19 cellular contexts compared by ENCODE assay signal in genomic region chr12:105419606-105420005, GRCh38.
"Had no signal": no experiment of that assay in that cellular context is flagged by ENCODE, and none has a peak within 500 bp of the region (broad histone marks: within the 10 kb centered on the region; RNA-seq: fewer than 3 reads in every experiment).

No MANE protein-coding gene starts in this region.

- H3K27ac Mint-ChIP-seq: activated naive CD8-positive, alpha-beta T cell treated with anti-CD3 and anti-CD28 coated beads, Interleukin-2, amount 10 ng/mL, durations not matched to agents 7 days and 5 days; activated T-helper 1 cell treated with anti-CD3 and anti-CD28 coated beads, Interleukin-12 subunit alpha, Interleukin-12 subunit beta, Interleukin-2, Interleukin-4 antibody, amounts not matched to agents 30 ng/mL and 10 ng/mL and 1 ng/mL, durations not matched to agents 14 hours and 24 hours and 36 hours; dendritic cell treated with granulocyte-macrophage colony-stimulating factor and Interleukin-4, amounts not matched to agents 40 ng/mL and 50 ng/mL, for 4 days; natural killer cell treated with Interleukin-12 subunit alpha and Interleukin-12 subunit beta and Interleukin-15 and Interleukin-18, amount 100 ng/mL, for 72 hours; stimulated activated naive CD8-positive, alpha-beta T cell treated with anti-CD3 and anti-CD28 coated beads, Interleukin-15, Interleukin-2, amounts not matched to agents 100 ng/mL and 50 ng/mL, for 24 hours; T-helper 17 cell had no signal

- H3K27ac ChIP-seq: left ventricle myocardium inferior, prostate gland, spleen, suprapubic skin had no signal

- H3K4me3 ChIP-seq: left ventricle myocardium inferior, prostate gland, spleen, suprapubic skin had no signal

- DNase-seq: activated CD4-positive, alpha-beta T cell treated with anti-CD3 and anti-CD28 coated beads, Interleukin-2, amount 50 U/mL, for 1 hour; activated CD4-positive, CD25-positive, alpha-beta regulatory T cell; activated CD8-positive, alpha-beta memory T cell treated with anti-CD3 and anti-CD28 coated beads for 24 hours; activated naive CD4-positive, alpha-beta T cell; activated naive CD8-positive, alpha-beta T cell treated with anti-CD3 and anti-CD28 coated beads, Interleukin-2, amount 10 ng/mL, durations not matched to agents 7 days and 5 days; cerebellar nuclear complex; effector memory CD4-positive, alpha-beta T cell; foreskin melanocyte; left ventricle myocardium inferior; occipital lobe; right cardiac atrium; spleen; T-helper 17 cell had no signal

- H3K36me3 Mint-ChIP-seq: activated naive CD8-positive, alpha-beta T cell treated with anti-CD3 and anti-CD28 coated beads, Interleukin-2, amount 10 ng/mL, durations not matched to agents 7 days and 5 days; natural killer cell treated with Interleukin-12 subunit alpha and Interleukin-12 subunit beta and Interleukin-15 and Interleukin-18, amount 100 ng/mL, for 72 hours had no signal

- H3K27me3 ChIP-seq: suprapubic skin had no signal

- ATAC-seq: natural killer cell treated with Interleukin-12 subunit alpha and Interleukin-12 subunit beta and Interleukin-15 and Interleukin-18, amount 100 ng/mL, for 72 hours; right cardiac atrium; T-helper 17 cell had no signal

- H3K4me3 Mint-ChIP-seq: activated naive CD8-positive, alpha-beta T cell treated with anti-CD3 and anti-CD28 coated beads, Interleukin-2, amount 10 ng/mL, durations not matched to agents 7 days and 5 days; activated T-helper 1 cell treated with anti-CD3 and anti-CD28 coated beads, Interleukin-12 subunit alpha, Interleukin-12 subunit beta, Interleukin-2, Interleukin-4 antibody, amounts not matched to agents 30 ng/mL and 10 ng/mL and 1 ng/mL, durations not matched to agents 14 hours and 24 hours and 36 hours; dendritic cell treated with granulocyte-macrophage colony-stimulating factor and Interleukin-4, amounts not matched to agents 40 ng/mL and 50 ng/mL, for 4 days; natural killer cell treated with Interleukin-12 subunit alpha and Interleukin-12 subunit beta and Interleukin-15 and Interleukin-18, amount 100 ng/mL, for 72 hours; stimulated activated naive CD8-positive, alpha-beta T cell treated with anti-CD3 and anti-CD28 coated beads, Interleukin-15, Interleukin-2, amounts not matched to agents 100 ng/mL and 50 ng/mL, for 24 hours; T-helper 17 cell had no signal

- H3K4me1 ChIP-seq: prostate gland, spleen had no signal

- H3K27me3 Mint-ChIP-seq: natural killer cell treated with Interleukin-12 subunit alpha and Interleukin-12 subunit beta and Interleukin-15 and Interleukin-18, amount 100 ng/mL, for 72 hours; stimulated activated naive CD8-positive, alpha-beta T cell treated with anti-CD3 and anti-CD28 coated beads, Interleukin-15, Interleukin-2, amounts not matched to agents 100 ng/mL and 50 ng/mL, for 24 hours had no signal

- H3K9me3 ChIP-seq: left ventricle myocardium inferior, prostate gland, spleen, suprapubic skin had no signal

- H3K9me3 Mint-ChIP-seq: activated naive CD8-positive, alpha-beta T cell treated with anti-CD3 and anti-CD28 coated beads, Interleukin-2, amount 10 ng/mL, durations not matched to agents 7 days and 5 days; activated T-helper 1 cell treated with anti-CD3 and anti-CD28 coated beads, Interleukin-12 subunit alpha, Interleukin-12 subunit beta, Interleukin-2, Interleukin-4 antibody, amounts not matched to agents 30 ng/mL and 10 ng/mL and 1 ng/mL, durations not matched to agents 14 hours and 24 hours and 36 hours; dendritic cell treated with granulocyte-macrophage colony-stimulating factor and Interleukin-4, amounts not matched to agents 40 ng/mL and 50 ng/mL, for 4 days; natural killer cell treated with Interleukin-12 subunit alpha and Interleukin-12 subunit beta and Interleukin-15 and Interleukin-18, amount 100 ng/mL, for 72 hours; stimulated activated naive CD8-positive, alpha-beta T cell treated with anti-CD3 and anti-CD28 coated beads, Interleukin-15, Interleukin-2, amounts not matched to agents 100 ng/mL and 50 ng/mL, for 24 hours had no signal

- H3K36me3 ChIP-seq: left ventricle myocardium inferior, prostate gland, spleen, suprapubic skin had no signal
